Comparison of ENCODE assay signal across 25 cellular contexts in genomic region chr2:117989854-117990438, GRCh38.
"Had no signal": no experiment of that assay in that cellular context is flagged by ENCODE, and none has a peak within 500 bp of the region (broad histone marks: within the 10 kb centered on the region; RNA-seq: fewer than 3 reads in every experiment).

No MANE protein-coding gene starts in this region.

- H3K9me3 ChIP-seq: left ventricle myocardium inferior, psoas muscle, right atrium auricular region, stomach, testis, thyroid gland, transverse colon, upper lobe of left lung, vagina had no signal

- H3K9me3 Mint-ChIP-seq: immature natural killer cell; naive thymus-derived CD8-positive, alpha-beta T cell; nephron; neural crest cell; stimulated activated effector memory CD8-positive, alpha-beta T cell treated with anti-CD3 and anti-CD28 coated beads, Interleukin-12 subunit alpha, Interleukin-12 subunit beta, amount 100 ng/mL, for 72 hours had no signal

- H3K27me3 ChIP-seq: right atrium auricular region, stomach, testis, thyroid gland, transverse colon, upper lobe of left lung, vagina had no signal

- H3K4me1 ChIP-seq: parathyroid adenoma, psoas muscle, right atrium auricular region, stomach, testis, transverse colon, upper lobe of left lung, vagina had no signal

- H3K4me1 Mint-ChIP-seq: nephron, neural crest cell had no signal

- H2AFZ ChIP-seq: parathyroid adenoma had no signal

- DNase-seq: hypothalamus; immature natural killer cell; kidney; left ventricle myocardium inferior; midbrain; naive thymus-derived CD8-positive, alpha-beta T cell; nucleus accumbens; psoas muscle; stimulated activated CD4-positive, alpha-beta T cell treated with anti-CD3 and anti-CD28 coated beads, Interleukin-4, amount 100 ng/mL, for 24 hours; stimulated activated naive CD4-positive, alpha-beta T cell; stomach; testis; thyroid gland; transverse colon; upper lobe of left lung had no signal

- H3K9ac ChIP-seq: parathyroid adenoma had no signal

- ATAC-seq: naive thymus-derived CD8-positive, alpha-beta T cell; psoas muscle; sciatic nerve; stimulated activated effector memory CD8-positive, alpha-beta T cell treated with anti-CD3 and anti-CD28 coated beads, Interleukin-12 subunit alpha, Interleukin-12 subunit beta, amount 100 ng/mL, for 72 hours had no signal

- FAIRE-seq: islet of Langerhans, kidney had no signal

- H3K27ac Mint-ChIP-seq: nephron; stimulated activated effector memory CD8-positive, alpha-beta T cell treated with anti-CD3 and anti-CD28 coated beads, Interleukin-12 subunit alpha, Interleukin-12 subunit beta, amount 100 ng/mL, for 72 hours had no signal

- H3K27ac ChIP-seq: left ventricle myocardium inferior, parathyroid adenoma, psoas muscle, right atrium auricular region, stomach, testis, thyroid gland, transverse colon, upper lobe of left lung, vagina had no signal

- H3K4me3 Mint-ChIP-seq: immature natural killer cell; naive thymus-derived CD8-positive, alpha-beta T cell; nephron; neural crest cell; stimulated activated effector memory CD8-positive, alpha-beta T cell treated with anti-CD3 and anti-CD28 coated beads, Interleukin-12 subunit alpha, Interleukin-12 subunit beta, amount 100 ng/mL, for 72 hours had no signal

- H3K4me3 ChIP-seq: left ventricle myocardium inferior, lung, psoas muscle, right atrium auricular region, skin epidermis, stomach, testis, thyroid gland, transverse colon, upper lobe of left lung, vagina had no signal

- H3K27me3 Mint-ChIP-seq: naive thymus-derived CD8-positive, alpha-beta T cell had no signal
